In the genomic region with DNA sequence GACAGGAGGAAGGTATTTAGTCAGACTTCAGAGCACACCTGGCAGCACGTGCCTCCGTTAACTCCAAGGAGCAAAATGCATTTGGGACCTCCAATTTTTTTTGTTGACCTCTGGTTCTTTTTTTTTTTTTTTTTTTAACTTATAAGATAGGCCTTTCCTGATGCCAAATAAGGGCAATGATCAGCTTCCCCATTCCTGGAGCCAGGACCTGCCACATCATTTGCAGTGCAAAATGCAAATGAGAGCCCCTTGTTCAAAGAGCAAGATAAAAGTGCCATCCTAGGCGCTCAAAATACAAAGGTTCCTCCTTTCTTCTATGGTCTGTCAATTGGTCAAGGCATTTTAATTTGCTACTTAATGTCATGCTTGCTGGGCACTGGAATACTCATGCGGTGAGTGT, we compare ENCODE assay signal across 22 cellular contexts.
"Had no signal": no experiment of that assay in that cellular context is flagged by ENCODE, and none has a peak within 500 bp of the region (broad histone marks: within the 10 kb centered on the region; RNA-seq: fewer than 3 reads in every experiment).

No MANE protein-coding gene starts in this region.

- H3K27me3 Mint-ChIP-seq: activated naive CD8-positive, alpha-beta T cell; activated T-cell treated with anti-CD3 and anti-CD28 coated beads, Interleukin-2, amount 50 U/mL, for 24 hours had no signal

- DNase-seq: activated CD4-positive, alpha-beta T cell treated with anti-CD3 and anti-CD28 coated beads for 48 hours; activated CD4-positive, alpha-beta T cell treated with anti-CD3 and anti-CD28 coated beads, Interleukin-2, amount 50 U/mL, for 4 hours; activated CD4-positive, CD25-positive, alpha-beta regulatory T cell treated with anti-CD3 and anti-CD28 coated beads, Interleukin-2, amount 50 U/mL, for 72 hours; activated CD8-positive, alpha-beta memory T cell treated with anti-CD3 and anti-CD28 coated beads, Interleukin-2, amount 10 ng/mL, durations not matched to agents 7 days and 5 days; activated gamma-delta T cell; activated naive CD4-positive, alpha-beta T cell treated with anti-CD3 and anti-CD28 coated beads for 36 hours; activated T-cell treated with anti-CD3 and anti-CD28 coated beads, Interleukin-2, amount 50 U/mL, for 24 hours; amygdala; KBM-7; NCI-H1048; NCI-H1417; NCI-H1930; NCI-H2171; NCI-H2227 treated with DMSO at 0.1 percent for 48 hours; NCI-H446 treated with DMSO at 0.1 percent for 48 hours; NK-92 treated with Interleukin-12 subunit alpha and Interleukin-12 subunit beta, amount 100 ng/mL, for 24 hours; PC-9; SHP77 treated with DMSO at 0.1 percent for 48 hours had no signal

- H3K4me3 ChIP-seq: PC-9 had no signal

- H3K27ac Mint-ChIP-seq: activated CD8-positive, alpha-beta memory T cell treated with anti-CD3 and anti-CD28 coated beads, Interleukin-2, amount 10 ng/mL, durations not matched to agents 7 days and 5 days; activated naive CD4-positive, alpha-beta T cell treated with anti-CD3 and anti-CD28 coated beads for 36 hours; activated naive CD8-positive, alpha-beta T cell; activated T-cell treated with anti-CD3 and anti-CD28 coated beads, Interleukin-2, amount 50 U/mL, for 24 hours; activated T-helper 1 cell treated with anti-CD3 and anti-CD28 coated beads, Interleukin-12 subunit alpha, Interleukin-12 subunit beta, Interleukin-2, Interleukin-4 antibody, amounts not matched to agents 30 ng/mL and 10 ng/mL and 1 ng/mL, durations not matched to agents 14 hours and 24 hours and 36 hours; T-helper 1 cell treated with Interleukin-12 subunit alpha and Interleukin-12 subunit beta and Interleukin-4 antibody, amounts not matched to agents 30 μg/mL and 1 μg/mL, for 36 hours; WTC11 had no signal

- ATAC-seq: activated CD8-positive, alpha-beta memory T cell treated with anti-CD3 and anti-CD28 coated beads, Interleukin-2, amount 10 ng/mL, durations not matched to agents 7 days and 5 days; WTC11 had no signal

- H3K4me3 Mint-ChIP-seq: activated CD8-positive, alpha-beta memory T cell treated with anti-CD3 and anti-CD28 coated beads, Interleukin-2, amount 10 ng/mL, durations not matched to agents 7 days and 5 days; activated naive CD4-positive, alpha-beta T cell treated with anti-CD3 and anti-CD28 coated beads for 36 hours; activated naive CD8-positive, alpha-beta T cell; activated T-cell treated with anti-CD3 and anti-CD28 coated beads, Interleukin-2, amount 50 U/mL, for 24 hours; activated T-helper 1 cell treated with anti-CD3 and anti-CD28 coated beads, Interleukin-12 subunit alpha, Interleukin-12 subunit beta, Interleukin-2, Interleukin-4 antibody, amounts not matched to agents 30 ng/mL and 10 ng/mL and 1 ng/mL, durations not matched to agents 14 hours and 24 hours and 36 hours; T-helper 1 cell treated with Interleukin-12 subunit alpha and Interleukin-12 subunit beta and Interleukin-4 antibody, amounts not matched to agents 30 μg/mL and 1 μg/mL, for 36 hours; WTC11 had no signal

- H3K9me3 Mint-ChIP-seq: activated naive CD4-positive, alpha-beta T cell treated with anti-CD3 and anti-CD28 coated beads for 36 hours; activated T-cell treated with anti-CD3 and anti-CD28 coated beads, Interleukin-2, amount 50 U/mL, for 24 hours; activated T-helper 1 cell treated with anti-CD3 and anti-CD28 coated beads, Interleukin-12 subunit alpha, Interleukin-12 subunit beta, Interleukin-2, Interleukin-4 antibody, amounts not matched to agents 30 ng/mL and 10 ng/mL and 1 ng/mL, durations not matched to agents 14 hours and 24 hours and 36 hours; T-helper 1 cell treated with Interleukin-12 subunit alpha and Interleukin-12 subunit beta and Interleukin-4 antibody, amounts not matched to agents 30 μg/mL and 1 μg/mL, for 36 hours; WTC11 had no signal

- H3K4me1 Mint-ChIP-seq: activated CD8-positive, alpha-beta memory T cell treated with anti-CD3 and anti-CD28 coated beads, Interleukin-2, amount 10 ng/mL, durations not matched to agents 7 days and 5 days had no signal

- H3K27ac ChIP-seq: PC-9 had no signal

- H3K36me3 Mint-ChIP-seq: activated CD8-positive, alpha-beta memory T cell treated with anti-CD3 and anti-CD28 coated beads, Interleukin-2, amount 10 ng/mL, durations not matched to agents 7 days and 5 days; activated naive CD8-positive, alpha-beta T cell; WTC11 had no signal
